Comparison of ENCODE assay signal across 8 cellular contexts in the genomic region with DNA sequence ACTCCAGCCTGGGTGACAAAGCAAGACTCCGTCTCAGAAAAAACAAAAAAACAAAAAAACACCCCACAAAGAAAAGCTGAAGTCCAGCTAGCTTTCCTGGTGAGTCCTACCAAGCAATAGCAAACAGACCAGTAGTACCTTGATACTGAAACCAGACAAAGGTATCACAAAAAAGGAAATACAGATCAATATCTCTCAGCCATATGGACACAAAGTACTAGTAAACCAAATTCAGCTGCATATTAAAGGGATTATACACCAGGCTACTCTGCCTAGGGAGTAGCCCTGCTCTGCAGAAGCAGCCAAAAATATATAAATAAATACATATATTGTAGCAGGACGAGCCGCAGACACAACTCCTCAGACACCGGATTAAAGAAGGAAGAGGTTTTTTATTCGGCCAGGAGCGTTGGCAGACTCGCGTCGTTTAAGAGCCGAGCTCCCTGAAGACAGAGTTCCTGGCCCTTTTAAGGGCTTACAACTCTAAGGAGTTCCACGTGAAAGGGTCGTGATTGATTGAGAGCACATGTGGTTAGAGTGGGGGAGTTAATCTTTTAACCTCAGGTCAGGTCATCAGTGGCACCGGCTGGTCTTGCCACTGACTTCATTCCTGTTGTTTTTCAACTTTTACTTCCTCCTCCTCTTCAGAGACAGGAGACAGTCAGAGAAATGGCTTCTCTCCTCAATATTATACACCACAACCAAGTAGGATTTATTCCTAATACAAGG. TPM values are rescaled to one million over a fixed set of nuclear protein-coding genes. Genes with fewer than 3 reads are reported as not detected.
DNase-seq lines count a peak whose midpoint lies in the region; ATAC-seq and TF ChIP-seq lines count a peak whose summit lies in the region.

No MANE protein-coding gene starts in this region.

- H3K27me3 Mint-ChIP-seq in CD14-positive monocyte (ENCODE audit: low read depth in 3 of 3): peaks cover 0 to 3% (median 0%) of the 10 kb centered on the region in 3 donors
- peaks cover 29% of the 10 kb centered on the region for H3K27me3 Mint-ChIP-seq in activated naive CD8-positive, alpha-beta T cell treated with anti-CD3 and anti-CD28 coated beads, Interleukin-2, amount 10 ng/mL, durations not matched to agents 7 days and 5 days

- POLR2A ChIA-PET in activated naive CD8-positive, alpha-beta T cell treated with anti-CD3 and anti-CD28 coated beads, Interleukin-2, amount 10 ng/mL, durations not matched to agents 7 days and 5 days (lab: Charles Lee): interaction anchor here (0.5 to 1.0 kb wide), 2 partner anchors 23 to 1638 kb away, joined by 3 read pairs; no protein-coding TSS in a partner anchor

- DNase-seq in CD14-positive monocyte (ENCODE audit: low spot score): no peak
- DNase-seq in KBM-7: peak; percentile 88
- no peak for DNase-seq in activated naive CD8-positive, alpha-beta T cell treated with anti-CD3 and anti-CD28 coated beads, Interleukin-2, amount 10 ng/mL, durations not matched to agents 7 days and 5 days
- DNase-seq in myocyte (ENCODE audit: low read depth): peak; percentile 12
- DNase-seq in epidermal melanocyte (ENCODE audit: insufficient read length, low spot score): no peak
- no peak for DNase-seq in NCI-H1694 (lab: John Stamatoyannopoulos, UW)
- DNase-seq in stimulated activated CD4-positive, alpha-beta T cell treated with anti-CD3 and anti-CD28 coated beads, Interleukin-2, amount 100 ng/mL, for 48 hours: no peak

- peaks cover 9% of the 10 kb centered on the region for H3K4me1 Mint-ChIP-seq in CD14-positive monocyte
- peaks cover 13% of the 10 kb centered on the region for H3K4me1 Mint-ChIP-seq in activated naive CD8-positive, alpha-beta T cell treated with anti-CD3 and anti-CD28 coated beads, Interleukin-2, amount 10 ng/mL, durations not matched to agents 7 days and 5 days

- H3K27ac Mint-ChIP-seq in CD14-positive monocyte: peak overlapping the region; percentile 77 to 94 (median 93)
- peak overlapping the region; percentile 44 for H3K27ac Mint-ChIP-seq in activated naive CD8-positive, alpha-beta T cell treated with anti-CD3 and anti-CD28 coated beads, Interleukin-2, amount 10 ng/mL, durations not matched to agents 7 days and 5 days

- H3K36me3 Mint-ChIP-seq in CD14-positive monocyte: no peaks in the 10 kb centered on the region
- H3K36me3 Mint-ChIP-seq in activated naive CD8-positive, alpha-beta T cell treated with anti-CD3 and anti-CD28 coated beads, Interleukin-2, amount 10 ng/mL, durations not matched to agents 7 days and 5 days: no peaks in the 10 kb centered on the region

- no peak for TF ChIP-seq CTCF in CD14-positive monocyte (IDR thresholded peaks at IDR 0.05)

- ATAC-seq in activated naive CD8-positive, alpha-beta T cell treated with anti-CD3 and anti-CD28 coated beads, Interleukin-2, amount 10 ng/mL, durations not matched to agents 7 days and 5 days (ENCODE audit: low read depth): no peak
- ATAC-seq in HG02870 (IDR thresholded peaks at IDR 0.05; ENCODE audit: unreplicated experiment): no peak

- H3K9me3 Mint-ChIP-seq in CD14-positive monocyte: peaks cover 0 to 5% (median 0%) of the 10 kb centered on the region in 7 donors
- no peaks in the 10 kb centered on the region for H3K9me3 Mint-ChIP-seq in activated naive CD8-positive, alpha-beta T cell treated with anti-CD3 and anti-CD28 coated beads, Interleukin-2, amount 10 ng/mL, durations not matched to agents 7 days and 5 days

- intact Hi-C loops in CD14-positive monocyte (cut with micrococcal nuclease): no loop called here

- H3K4me3 Mint-ChIP-seq in CD14-positive monocyte: peak overlapping the region; percentile 84 to 99
- H3K4me3 Mint-ChIP-seq in activated naive CD8-positive, alpha-beta T cell treated with anti-CD3 and anti-CD28 coated beads, Interleukin-2, amount 10 ng/mL, durations not matched to agents 7 days and 5 days: peak overlapping the region; percentile 65

- in situ Hi-C loops in KBM-7 (cut with MboI; ENCODE audit: low pct_unique_long_range_greater_than_20kb, low sequenced_read_pairs): no loop called here

RNA-seq across cellular contexts. Expression of a gene that starts 38.4 kb away (rescaled TPM):
- polyA plus RNA-seq in CD14-positive monocyte: 1 to 10 TPM; 3.0 to 3.3 TPM
- 10 to 100 TPM; 36.7 to 38.3 TPM for total RNA-seq in activated naive CD8-positive, alpha-beta T cell treated with anti-CD3 and anti-CD28 coated beads, Interleukin-2, amount 10 ng/mL, durations not matched to agents 7 days and 5 days
- 1.7 and 2.9 TPM in 2 replicates for total RNA-seq in myocyte
- polyA plus RNA-seq in myocyte (2012): 4.2 TPM

Comparison
In these comparisons a context has a peak if more than half of its experiments do, and no peak if none do; other contexts are left out.
1. DNase-seq: peak in KBM-7 (single experiment) and myocyte (single experiment); none in CD14-positive monocyte (single experiment), activated naive CD8-positive, alpha-beta T cell treated with anti-CD3 and anti-CD28 coated beads, Interleukin-2, amount 10 ng/mL, durations not matched to agents 7 days and 5 days (single experiment), epidermal melanocyte (single experiment), NCI-H1694 (single experiment) and stimulated activated CD4-positive, alpha-beta T cell treated with anti-CD3 and anti-CD28 coated beads, Interleukin-2, amount 100 ng/mL, for 48 hours (0 of 2).